29 cellular contexts compared by ENCODE assay signal in genomic region chr5:126837242-126837641, GRCh38.
"Had no signal": no experiment of that assay in that cellular context is flagged by ENCODE, and none has a peak within 500 bp of the region (broad histone marks: within the 10 kb centered on the region; RNA-seq: fewer than 3 reads in every experiment).

No MANE protein-coding gene starts in this region.

- H3K36me3 ChIP-seq: brain microvascular endothelial cell had no signal

- H3K4me1 Mint-ChIP-seq: activated CD4-positive, alpha-beta T cell treated with anti-CD3 and anti-CD28 coated beads for 36 hours; central memory CD8-positive, alpha-beta T cell had no signal

- ATAC-seq: activated CD4-positive, alpha-beta T cell treated with anti-CD3 and anti-CD28 coated beads for 36 hours; activated CD4-positive, CD25-positive, alpha-beta regulatory T cell treated with anti-CD3 and anti-CD28 coated beads, Interleukin-2, amount 50 U/mL, for 24 hours; activated CD8-positive, alpha-beta T cell treated with anti-CD3 and anti-CD28 coated beads, Interleukin-2, amount 10 ng/mL, durations not matched to agents 7 days and 5 days; activated naive CD4-positive, alpha-beta T cell treated with anti-CD3 and anti-CD28 coated beads, Interleukin-2, amount 50 U/mL, for 72 hours had no signal

- H3K4me3 ChIP-seq: cardiac muscle cell, Peyer's patch, SJSA1 had no signal

- H3K27me3 ChIP-seq: brain microvascular endothelial cell, cardiac muscle cell, Peyer's patch, SJSA1 had no signal

- H3K27me3 Mint-ChIP-seq: activated CD4-positive, alpha-beta T cell treated with anti-CD3 and anti-CD28 coated beads for 36 hours; activated CD4-positive, alpha-beta T cell treated with anti-CD3 and anti-CD28 coated beads, Interleukin-2, amount 10 ng/mL, durations not matched to agents 7 days and 5 days; activated T-cell treated with anti-CD3 and anti-CD28 coated beads, Interleukin-2, amount 50 U/mL, for 24 hours; central memory CD8-positive, alpha-beta T cell had no signal

- DNase-seq: activated CD4-positive, alpha-beta T cell treated with anti-CD3 and anti-CD28 coated beads for 36 hours; activated CD4-positive, alpha-beta T cell treated with anti-CD3 and anti-CD28 coated beads, Interleukin-2, amount 10 ng/mL, durations not matched to agents 7 days and 5 days; activated CD4-positive, alpha-beta T cell treated with anti-CD3 and anti-CD28 coated beads, Interleukin-2, amount 50 U/mL, for 48 hours; activated CD8-positive, alpha-beta T cell treated with anti-CD3 and anti-CD28 coated beads, Interleukin-2, amount 10 ng/mL, durations not matched to agents 7 days and 5 days; activated gamma-delta T cell; activated naive CD4-positive, alpha-beta T cell treated with Interleukin-2 at 50 U/mL for 16 hours; activated T-cell treated with anti-CD3 and anti-CD28 coated beads, Interleukin-2, amount 50 U/mL, for 24 hours; NCI-H1048; NCI-H1105 treated with DMSO at 0.1 percent for 48 hours; NCI-H1436; NCI-H1694; NCI-H1930; NCI-H2081 treated with DMSO at 0.1 percent for 48 hours; NCI-H345; NCI-H524 treated with DMSO at 0.1 percent for 48 hours; PC-3; Peyer's patch; RPMI8226; SHP77 treated with DMSO at 0.1 percent for 48 hours; SK-N-SH had no signal

- H3K27ac Mint-ChIP-seq: activated CD4-positive, alpha-beta T cell treated with anti-CD3 and anti-CD28 coated beads for 36 hours; activated CD8-positive, alpha-beta T cell treated with anti-CD3 and anti-CD28 coated beads, Interleukin-2, amount 10 ng/mL, durations not matched to agents 7 days and 5 days; activated naive CD4-positive, alpha-beta T cell treated with anti-CD3 and anti-CD28 coated beads, Interleukin-2, amount 50 U/mL, for 72 hours; activated T-cell treated with anti-CD3 and anti-CD28 coated beads, Interleukin-2, amount 50 U/mL, for 24 hours; activated T-helper 2 cell treated with anti-CD3 and anti-CD28 coated beads, Interferon-gamma antibody, Interleukin-2, Interleukin-4, amounts not matched to agents 10 μg/mL and 5 μg/mL and 100 μg/mL, durations not matched to agents 14 hours and 24 hours and 36 hours; T-helper 1 cell treated with Interleukin-12 subunit alpha and Interleukin-12 subunit beta and Interleukin-4 antibody, amounts not matched to agents 30 μg/mL and 1 μg/mL, for 36 hours; T-helper 2 cell treated with Interferon-gamma antibody and Interleukin-4, amounts not matched to agents 5 μg/mL and 100 μg/mL, for 36 hours had no signal

- H3K9ac ChIP-seq: SK-N-SH had no signal

- H3K9me3 Mint-ChIP-seq: activated CD4-positive, alpha-beta T cell treated with anti-CD3 and anti-CD28 coated beads, Interleukin-2, amount 10 ng/mL, durations not matched to agents 7 days and 5 days; activated naive CD4-positive, alpha-beta T cell treated with anti-CD3 and anti-CD28 coated beads, Interleukin-2, amount 50 U/mL, for 72 hours; activated T-cell treated with anti-CD3 and anti-CD28 coated beads, Interleukin-2, amount 50 U/mL, for 24 hours; activated T-helper 2 cell treated with anti-CD3 and anti-CD28 coated beads, Interferon-gamma antibody, Interleukin-2, Interleukin-4, amounts not matched to agents 10 μg/mL and 5 μg/mL and 100 μg/mL, durations not matched to agents 14 hours and 24 hours and 36 hours; central memory CD8-positive, alpha-beta T cell; T-helper 1 cell treated with Interleukin-12 subunit alpha and Interleukin-12 subunit beta and Interleukin-4 antibody, amounts not matched to agents 30 μg/mL and 1 μg/mL, for 36 hours; T-helper 2 cell treated with Interferon-gamma antibody and Interleukin-4, amounts not matched to agents 5 μg/mL and 100 μg/mL, for 36 hours had no signal

- H3K9me3 ChIP-seq: Peyer's patch, SJSA1, SK-N-SH had no signal

- H3K27ac ChIP-seq: brain microvascular endothelial cell, cardiac muscle cell, Peyer's patch, SJSA1 had no signal

- H3K4me1 ChIP-seq: Peyer's patch, SJSA1 had no signal

- H3K4me3 Mint-ChIP-seq: activated CD4-positive, alpha-beta T cell treated with anti-CD3 and anti-CD28 coated beads for 36 hours; activated CD4-positive, alpha-beta T cell treated with anti-CD3 and anti-CD28 coated beads, Interleukin-2, amount 10 ng/mL, durations not matched to agents 7 days and 5 days; activated CD8-positive, alpha-beta T cell treated with anti-CD3 and anti-CD28 coated beads, Interleukin-2, amount 10 ng/mL, durations not matched to agents 7 days and 5 days; activated T-cell treated with anti-CD3 and anti-CD28 coated beads, Interleukin-2, amount 50 U/mL, for 24 hours; central memory CD8-positive, alpha-beta T cell; T-helper 1 cell treated with Interleukin-12 subunit alpha and Interleukin-12 subunit beta and Interleukin-4 antibody, amounts not matched to agents 30 μg/mL and 1 μg/mL, for 36 hours; T-helper 2 cell treated with Interferon-gamma antibody and Interleukin-4, amounts not matched to agents 5 μg/mL and 100 μg/mL, for 36 hours had no signal
